Comparison of ENCODE assay signal across 33 cellular contexts in the genomic region with DNA sequence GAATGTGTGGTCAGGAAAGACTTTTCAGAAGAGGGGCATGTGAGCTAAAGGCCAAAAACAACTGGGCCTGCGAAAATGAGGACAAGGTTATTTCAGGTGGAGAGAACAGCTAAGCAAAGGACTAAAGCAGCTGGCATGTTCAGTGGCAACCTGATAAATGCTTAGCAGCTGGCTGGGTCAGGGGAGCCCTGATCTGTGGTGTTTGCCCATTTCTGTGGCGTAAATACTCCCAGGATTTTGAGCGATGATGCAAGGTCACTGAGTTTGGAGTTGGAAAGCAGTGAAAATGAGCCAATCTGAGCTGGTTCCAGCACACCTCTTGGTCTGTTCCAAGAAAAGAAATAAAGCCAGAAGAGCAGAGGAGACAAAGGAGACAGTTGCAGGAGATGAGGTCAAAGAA.
"Had no signal": no experiment of that assay in that cellular context is flagged by ENCODE, and none has a peak within 500 bp of the region (broad histone marks: within the 10 kb centered on the region; RNA-seq: fewer than 3 reads in every experiment).

No MANE protein-coding gene starts in this region.

- H3K9me3 Mint-ChIP-seq: activated naive CD4-positive, alpha-beta T cell treated with anti-CD3 and anti-CD28 coated beads for 36 hours; activated naive CD8-positive, alpha-beta T cell treated with anti-CD3 and anti-CD28 coated beads for 36 hours; T-helper 1 cell treated with Interleukin-12 subunit alpha and Interleukin-12 subunit beta and Interleukin-4 antibody, amounts not matched to agents 30 μg/mL and 1 μg/mL, for 36 hours had no signal

- H3K4me2 ChIP-seq: smooth muscle cell had no signal

- H3K4me1 ChIP-seq: adrenal gland, body of pancreas, heart left ventricle, suprapubic skin, transverse colon, uterus had no signal

- DNase-seq: activated CD4-positive, alpha-beta T cell treated with anti-CD3 and anti-CD28 coated beads for 4 hours; activated CD4-positive, alpha-beta T cell treated with anti-CD3 and anti-CD28 coated beads, Interleukin-2, amount 50 U/mL, for 4 hours; activated effector memory CD4-positive, alpha-beta T cell treated with Interleukin-2 at 50 U/mL for 16 hours; activated naive CD4-positive, alpha-beta T cell treated with anti-CD3 and anti-CD28 coated beads for 36 hours; activated naive CD8-positive, alpha-beta T cell treated with anti-CD3 and anti-CD28 coated beads for 36 hours; adrenal gland; aorta; body of pancreas; foreskin fibroblast; heart left ventricle; hypothalamus; kidney glomerular epithelial cell; left lung; mucosa of descending colon; occipital lobe; posterior cingulate gyrus; stimulated activated CD4-positive, alpha-beta T cell treated with anti-CD3 and anti-CD28 coated beads, Interleukin-1b, Interleukin-23, amount 100 ng/mL, for 48 hours; stimulated activated naive CD4-positive, alpha-beta T cell; SW 1271; T-helper 9 cell; transverse colon; uterus had no signal

- H3K4me1 Mint-ChIP-seq: activated naive CD8-positive, alpha-beta T cell treated with anti-CD3 and anti-CD28 coated beads for 36 hours had no signal

- H3K9me3 ChIP-seq: adrenal gland, body of pancreas, heart left ventricle, left lung, mucosa of descending colon, suprapubic skin, transverse colon, uterus had no signal

- H3K4me3 ChIP-seq: adrenal gland, body of pancreas, cardiac muscle cell, coronary artery, heart left ventricle, left lung, lung, mucosa of descending colon, smooth muscle cell, suprapubic skin, transverse colon, uterus had no signal

- H3K4me3 Mint-ChIP-seq: activated naive CD4-positive, alpha-beta T cell treated with anti-CD3 and anti-CD28 coated beads for 36 hours; activated naive CD8-positive, alpha-beta T cell treated with anti-CD3 and anti-CD28 coated beads for 36 hours; nephron; T-helper 1 cell treated with Interleukin-12 subunit alpha and Interleukin-12 subunit beta and Interleukin-4 antibody, amounts not matched to agents 30 μg/mL and 1 μg/mL, for 36 hours had no signal

- H3K36me3 ChIP-seq: adrenal gland, cardiac muscle cell, heart left ventricle, left lung, suprapubic skin, transverse colon, uterus had no signal

- H3K27me3 ChIP-seq: adrenal gland, body of pancreas, cardiac muscle cell, heart left ventricle, left lung, suprapubic skin, transverse colon, uterus had no signal

- ATAC-seq: body of pancreas, heart left ventricle, left lung, mucosa of descending colon, sciatic nerve had no signal

- FAIRE-seq: endothelial cell of umbilical vein, TTC549 had no signal

- H3K27me3 Mint-ChIP-seq: activated naive CD8-positive, alpha-beta T cell treated with anti-CD3 and anti-CD28 coated beads for 36 hours had no signal

- H3K36me3 Mint-ChIP-seq: activated naive CD8-positive, alpha-beta T cell treated with anti-CD3 and anti-CD28 coated beads for 36 hours had no signal

- H3K27ac ChIP-seq: adrenal gland, body of pancreas, cardiac muscle cell, coronary artery, heart left ventricle, left lung, suprapubic skin, transverse colon, uterus, VCaP had no signal

- H3K27ac Mint-ChIP-seq: activated naive CD4-positive, alpha-beta T cell treated with anti-CD3 and anti-CD28 coated beads for 36 hours; activated naive CD8-positive, alpha-beta T cell treated with anti-CD3 and anti-CD28 coated beads for 36 hours; nephron; T-helper 1 cell treated with Interleukin-12 subunit alpha and Interleukin-12 subunit beta and Interleukin-4 antibody, amounts not matched to agents 30 μg/mL and 1 μg/mL, for 36 hours had no signal
